26 cellular contexts compared by ENCODE assay signal in the genomic region with DNA sequence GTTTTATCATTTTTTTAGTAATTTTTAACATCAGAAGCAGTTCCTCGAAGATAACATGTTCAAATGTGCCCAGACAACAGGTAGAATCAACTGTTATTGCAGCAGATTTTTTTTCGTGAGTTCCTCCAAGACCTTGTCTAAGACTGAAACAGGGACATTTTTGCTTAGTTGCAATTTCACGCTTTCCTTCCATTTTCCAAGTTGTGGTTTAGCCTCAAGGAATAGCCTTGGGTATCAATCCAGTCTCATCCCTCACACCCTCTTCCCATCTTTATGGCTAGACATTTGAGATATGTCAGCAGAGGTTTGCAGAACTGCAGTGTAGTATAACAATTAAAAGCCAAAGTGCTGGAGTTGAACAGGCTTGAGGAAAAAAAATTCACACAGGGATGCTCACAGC.
"Had no signal": no experiment of that assay in that cellular context is flagged by ENCODE, and none has a peak within 500 bp of the region (broad histone marks: within the 10 kb centered on the region; RNA-seq: fewer than 3 reads in every experiment).

No MANE protein-coding gene starts in this region.

- ATAC-seq: stimulated activated effector memory CD8-positive, alpha-beta T cell treated with anti-CD3 and anti-CD28 coated beads, Interleukin-12 subunit alpha, Interleukin-12 subunit beta, amount 100 ng/mL, for 72 hours; stimulated activated memory B cell treated with anti-CD40 and anti-IgM and Interleukin-4, amounts not matched to agents 10 μg/mL and 1 μg/mL and 100 μg/mL, for 72 hours; stimulated activated naive B cell treated with anti-CD40 and anti-IgM and Interleukin-4, amounts not matched to agents 10 μg/mL and 1 μg/mL and 100 μg/mL, for 72 hours; stimulated activated naive CD8-positive, alpha-beta T cell treated with anti-CD3 and anti-CD28 coated beads, Interleukin-15, amount 100 ng/mL, for 72 hours; upper lobe of right lung had no signal

- H3K27me3 ChIP-seq: stomach, suprapubic skin, testis, thyroid gland, tibial artery, tibial nerve, transverse colon, upper lobe of left lung, upper lobe of right lung, uterus, vagina had no signal

- DNase-seq: stimulated activated CD4-positive, alpha-beta T cell treated with anti-CD3 and anti-CD28 coated beads, Interleukin-2, amount 100 ng/mL, for 48 hours; stimulated activated CD4-positive, alpha-beta T cell treated with anti-CD3 and anti-CD28 coated beads, Interleukin-4, amount 100 ng/mL, for 1 hour; stimulated activated CD4-positive, alpha-beta T cell treated with anti-CD3 and anti-CD28 coated beads, Interleukin-4, amount 100 ng/mL, for 24 hours; stimulated activated CD4-positive, alpha-beta T cell treated with anti-CD3 and anti-CD28 coated beads, Interleukin-4, amount 100 ng/mL, for 4 hours; stimulated activated CD8-positive, alpha-beta memory T cell treated with anti-CD3 and anti-CD28 coated beads, Interleukin-4, amount 100 ng/mL, for 48 hours; stimulated activated naive B cell treated with anti-CD40 and anti-IgM and Interleukin-4, amounts not matched to agents 10 μg/mL and 1 μg/mL and 100 μg/mL, for 72 hours; stimulated activated naive CD4-positive, alpha-beta T cell; stimulated activated naive CD4-positive, alpha-beta T cell treated with Interleukin-2 at 50 U/mL for 16 hours; stimulated activated naive CD8-positive, alpha-beta T cell treated with anti-CD3 and anti-CD28 coated beads, Interleukin-15, amount 100 ng/mL, for 72 hours; stomach; substantia nigra; testis; thyroid gland; tibial artery; transverse colon; trophoblast cell; upper lobe of left lung; upper lobe of right lung; uterus had no signal

- H3K4me3 ChIP-seq: stomach, suprapubic skin, testis, thoracic aorta, thyroid gland, tibial artery, tibial nerve, transverse colon, upper lobe of left lung, upper lobe of right lung, uterus, vagina had no signal

- FAIRE-seq: urothelium cell line had no signal

- H3K9me3 ChIP-seq: suprapubic skin, testis, thoracic aorta, thyroid gland, tibial artery, transverse colon, upper lobe of left lung, upper lobe of right lung, vagina had no signal

- H3K36me3 ChIP-seq: stomach, suprapubic skin, thoracic aorta, thyroid gland, tibial artery, transverse colon, upper lobe of left lung, upper lobe of right lung, uterus, vagina had no signal

- H3K4me1 ChIP-seq: stomach, suprapubic skin, testis, tibial artery, transverse colon, upper lobe of left lung, upper lobe of right lung, uterus, vagina had no signal

- H3K27ac ChIP-seq: stomach, suprapubic skin, testis, thoracic aorta, tibial artery, tibial nerve, transverse colon, upper lobe of left lung, upper lobe of right lung, uterus, vagina had no signal
